In genomic region chr2:146041291-146041868, GRCh38 we compare ENCODE assay signal across 1 cellular context.
TF ChIP-seq lines count a peak whose summit lies in the region.

No MANE protein-coding gene starts in this region.

TF ChIP-seq in SK-N-SH, 30 proteins besides CTCF, POLR2A, EP300 and RAD21 (continued from another document):
- TF ChIP-seq ZBTB33 (IDR thresholded peaks at IDR 0.05; ENCODE audit: borderline replicate concordance, low read depth) (no peak), IRF3 (IDR thresholded peaks at IDR 0.05; ENCODE audit: low read depth, low read length) (no peak)
TF ChIP-seq in SK-N-SH: peak in this region for 0.
